In genomic region chrX:154590415-154590814, GRCh38 we compare ENCODE assay signal across 5 cellular contexts. TPM values are rescaled to one million over a fixed set of nuclear protein-coding genes. Genes with fewer than 3 reads are reported as not detected.
"Had no signal": no experiment of that assay in that cellular context is flagged by ENCODE, and none has a peak within 500 bp of the region (broad histone marks: within the 10 kb centered on the region; RNA-seq: fewer than 3 reads in every experiment).

No MANE protein-coding gene starts in this region.

RNA-seq across cellular contexts. Expression of gene CTAG1A, which starts 5.5 kb away (rescaled TPM):
- total RNA-seq: M059J, Peyer's patch, Right ventricle myocardium superior, SJSA1, T-cell had no signal

RNA-seq across cellular contexts. Expression of gene CTAG1B, which starts 28.7 kb away (rescaled TPM):
- total RNA-seq: M059J, Peyer's patch, Right ventricle myocardium superior, SJSA1, T-cell had no signal
